8 cellular contexts compared by ENCODE assay signal in the genomic region with DNA sequence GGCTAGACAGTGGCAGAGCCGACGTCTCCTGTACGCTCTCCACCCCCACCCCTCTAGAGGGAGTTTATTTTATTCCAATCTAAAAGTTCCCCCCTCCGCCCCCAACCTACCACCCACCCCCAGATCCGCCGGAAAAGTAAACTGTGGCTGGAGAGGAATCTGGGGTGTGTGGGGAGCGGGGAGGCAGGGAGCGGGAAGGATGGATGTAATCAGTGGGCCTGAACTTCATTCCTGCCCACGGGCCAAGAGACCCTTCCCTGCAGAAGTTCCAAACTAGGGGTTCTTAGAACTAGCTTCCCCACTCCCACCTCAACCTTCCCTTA. TPM values are rescaled to one million over a fixed set of nuclear protein-coding genes. Genes with fewer than 3 reads are reported as not detected.
DNase-seq lines count a peak whose midpoint lies in the region; ATAC-seq and TF ChIP-seq lines count a peak whose summit lies in the region.

No MANE protein-coding gene starts in this region.

- peaks cover 0 to 3% (median 0%) of the 10 kb centered on the region in 7 donors for H3K9me3 Mint-ChIP-seq in CD4-positive, CD25-positive, alpha-beta regulatory T cell
- no peaks in the 10 kb centered on the region for H3K9me3 Mint-ChIP-seq in osteocyte (ENCODE audit: unreplicated experiment)

- peaks cover 42% of the 10 kb centered on the region for H3K4me1 ChIP-seq in CD4-positive, CD25-positive, alpha-beta regulatory T cell (ENCODE audit: control insufficient read depth, insufficient read depth, low read length, poor library complexity, severe bottlenecking)
- peaks cover 38% of the 10 kb centered on the region for H3K4me1 ChIP-seq in Panc1 (ENCODE audit: control insufficient read depth, insufficient read depth, low read length)

- in situ Hi-C loops in Panc1 (cut with HindIII; ENCODE audit: low pct_unique_long_range_greater_than_20kb, low sequenced_read_pairs): no loop called here

- peaks cover 12 to 55% (median 33%) of the 10 kb centered on the region in 4 donors for H3K4me1 Mint-ChIP-seq in CD4-positive, CD25-positive, alpha-beta regulatory T cell
- peaks cover 42% of the 10 kb centered on the region for H3K4me1 Mint-ChIP-seq in osteocyte (ENCODE audit: unreplicated experiment)

- H3K27me3 Mint-ChIP-seq in CD4-positive, CD25-positive, alpha-beta regulatory T cell: peaks cover 7% of the 10 kb centered on the region
- H3K27me3 Mint-ChIP-seq in osteocyte (ENCODE audit: unreplicated experiment): peaks cover 7% of the 10 kb centered on the region

- H3K27ac ChIP-seq in CD4-positive, CD25-positive, alpha-beta regulatory T cell (ENCODE audit: insufficient read depth, low read length, poor library complexity, severe bottlenecking): peak overlapping the region; percentile 99
- peak overlapping the region; percentile 29; the same call in 1 of the 2 replicates for H3K27ac ChIP-seq in Panc1 (ENCODE audit: low read length)
- H3K27ac ChIP-seq in epithelial cell of prostate: peak overlapping the region; percentile 97

- peak overlapping the region in 2 of 3 donors; percentile 89 to 91 for H3K27ac Mint-ChIP-seq in CD4-positive, CD25-positive, alpha-beta regulatory T cell
- H3K27ac Mint-ChIP-seq in osteocyte (ENCODE audit: unreplicated experiment): peak overlapping the region; percentile 62

- no peak for DNase-seq in CD4-positive, CD25-positive, alpha-beta regulatory T cell
- DNase-seq in Panc1 (ENCODE audit: low read depth, low spot score) (no peak), epithelial cell of prostate (ENCODE audit: low read depth, low spot score) (no peak), osteocyte (ENCODE audit: extremely low spot score, unreplicated experiment) (no peak), germinal center (ENCODE audit: low spot score) (no peak), NCI-H748 treated with DMSO at 0.1 percent for 48 hours (lab: John Stamatoyannopoulos, UW) (no peak)

- no peaks in the 10 kb centered on the region for H3K36me3 ChIP-seq in CD4-positive, CD25-positive, alpha-beta regulatory T cell (ENCODE audit: control insufficient read depth, insufficient read depth, low read length)
- no peaks in the 10 kb centered on the region for H3K36me3 ChIP-seq in Panc1 (ENCODE audit: control insufficient read depth, insufficient read depth, low read length)

- CTCF ChIA-PET in Panc1 (lab: Charles Lee): no interaction called here

- no TSS peak for BruUV-seq in Panc1 (replicated peaks; lab: Mats Ljungman, UMichigan)

- intact Hi-C loops in Panc1 (cut with micrococcal nuclease; ENCODE audit: unreplicated experiment): no loop called here

- ATAC-seq in CD4-positive, CD25-positive, alpha-beta regulatory T cell (ENCODE audit: low read depth in 2 of 2): no peak
- no peak for ATAC-seq in Panc1
- no peak for ATAC-seq in HG03439 (IDR thresholded peaks at IDR 0.05; ENCODE audit: unreplicated experiment)
- ATAC-seq in GM21717 (IDR thresholded peaks at IDR 0.05; ENCODE audit: unreplicated experiment): no peak

- no peaks in the 10 kb centered on the region for H3K27me3 ChIP-seq in CD4-positive, CD25-positive, alpha-beta regulatory T cell (ENCODE audit: control insufficient read depth, insufficient read depth, low read length)
- H3K27me3 ChIP-seq in Panc1 (ENCODE audit: control insufficient read depth, insufficient read depth, low read length): no peaks in the 10 kb centered on the region

- H3K4me3 Mint-ChIP-seq in CD4-positive, CD25-positive, alpha-beta regulatory T cell: peak overlapping the region in 3 of 4 donors; percentile 83 to 87 (median 85)
- H3K4me3 Mint-ChIP-seq in osteocyte (ENCODE audit: unreplicated experiment): peak overlapping the region; percentile 62

- no peaks in the 10 kb centered on the region for H3K36me3 Mint-ChIP-seq in CD4-positive, CD25-positive, alpha-beta regulatory T cell
- no peaks in the 10 kb centered on the region for H3K36me3 Mint-ChIP-seq in osteocyte (ENCODE audit: unreplicated experiment)

- H3K4me3 ChIP-seq in CD4-positive, CD25-positive, alpha-beta regulatory T cell (ENCODE audit: low read depth, low read length): no peak overlapping the region
- peak overlapping the region; percentile 36 to 67 for H3K4me3 ChIP-seq in Panc1 (ENCODE audit: low read depth in 2 of 2, low read length in 2 of 2)

- POLR2A ChIA-PET in Panc1 (lab: Charles Lee): no interaction called here

- TF ChIP-seq CTCF in Panc1 (IDR thresholded peaks at IDR 0.05) (no peak), osteocyte (IDR thresholded peaks at IDR 0.05) (no peak)

- no peaks in the 10 kb centered on the region for H3K9me3 ChIP-seq in CD4-positive, CD25-positive, alpha-beta regulatory T cell (ENCODE audit: control insufficient read depth in 2 of 2, low read length in 2 of 2)
- H3K9me3 ChIP-seq in Panc1 (ENCODE audit: control insufficient read depth, insufficient read depth, low read depth, low read length): no peaks in the 10 kb centered on the region

RNA-seq across cellular contexts. Expression of gene CSRNP1, which starts 0.5 kb away (rescaled TPM):
- 300 TPM for total RNA-seq in CD4-positive, CD25-positive, alpha-beta regulatory T cell
- polyA plus RNA-seq in CD4-positive, CD25-positive, alpha-beta regulatory T cell: 10 to 100 TPM; 12.5 to 24.1 (median 14.7) TPM
- total RNA-seq in Panc1 (2021; ENCODE audit: unreplicated experiment) (4.5 TPM), osteocyte (12.8 and 15.1 TPM in 2 replicates)
- 2.8 TPM for polyA plus RNA-seq in Panc1 (2012; ENCODE audit: insufficient read length)

RNA-seq across cellular contexts. Expression of gene XIRP1, which starts 38.5 kb away (rescaled TPM):
- total RNA-seq in CD4-positive, CD25-positive, alpha-beta regulatory T cell: not detected
- not detected for polyA plus RNA-seq in CD4-positive, CD25-positive, alpha-beta regulatory T cell
- total RNA-seq in Panc1 (2021; ENCODE audit: unreplicated experiment): not detected
- not detected for polyA plus RNA-seq in Panc1 (2012; ENCODE audit: insufficient read length)
- total RNA-seq in osteocyte: not detected in 2 replicates

RNA-seq across cellular contexts. Expression of gene TTC21A, which starts 46.5 kb away (rescaled TPM):
- 4.1 TPM for total RNA-seq in CD4-positive, CD25-positive, alpha-beta regulatory T cell
- 1 to 10 TPM in 2 of 4 donors, under 1 TPM in 2; 0.41 to 2.7 (median 1.0) TPM for polyA plus RNA-seq in CD4-positive, CD25-positive, alpha-beta regulatory T cell
- total RNA-seq in Panc1 (2021; ENCODE audit: unreplicated experiment) (7.7 TPM), osteocyte (8.7 and 10.3 TPM in 2 replicates)
- 5.3 TPM for polyA plus RNA-seq in Panc1 (2012; ENCODE audit: insufficient read length)

RNA-seq across cellular contexts. Expression of gene GORASP1, which starts 46.5 kb away (rescaled TPM):
- 34.0 TPM for total RNA-seq in CD4-positive, CD25-positive, alpha-beta regulatory T cell
- 10 to 100 TPM; 18.5 to 29.7 (median 20.5) TPM for polyA plus RNA-seq in CD4-positive, CD25-positive, alpha-beta regulatory T cell
- total RNA-seq in Panc1 (2021; ENCODE audit: unreplicated experiment): 39.4 TPM
- 35.4 TPM for polyA plus RNA-seq in Panc1 (2012; ENCODE audit: insufficient read length)
- 54.3 and 62.1 TPM in 2 replicates for total RNA-seq in osteocyte

Comparison
In these comparisons a context has a peak if more than half of its experiments do, and no peak if none do; other contexts are left out.
1. H3K27ac ChIP-seq: peak in every context shown above with its lines; median percentile 99 in CD4-positive, CD25-positive, alpha-beta regulatory T cell; 97 in epithelial cell of prostate; 29 in Panc1.
2. RNA of gene CSRNP1, which starts 0.5 kb away (total RNA-seq): 300 TPM in CD4-positive, CD25-positive, alpha-beta regulatory T cell (single experiment); 12.8 to 15.1 TPM in osteocyte and 4.5 TPM in Panc1 (single experiment); every median in the first group is over 10 times any median in the second.